Comparison of ENCODE assay signal across 1 cellular context in the genomic region with DNA sequence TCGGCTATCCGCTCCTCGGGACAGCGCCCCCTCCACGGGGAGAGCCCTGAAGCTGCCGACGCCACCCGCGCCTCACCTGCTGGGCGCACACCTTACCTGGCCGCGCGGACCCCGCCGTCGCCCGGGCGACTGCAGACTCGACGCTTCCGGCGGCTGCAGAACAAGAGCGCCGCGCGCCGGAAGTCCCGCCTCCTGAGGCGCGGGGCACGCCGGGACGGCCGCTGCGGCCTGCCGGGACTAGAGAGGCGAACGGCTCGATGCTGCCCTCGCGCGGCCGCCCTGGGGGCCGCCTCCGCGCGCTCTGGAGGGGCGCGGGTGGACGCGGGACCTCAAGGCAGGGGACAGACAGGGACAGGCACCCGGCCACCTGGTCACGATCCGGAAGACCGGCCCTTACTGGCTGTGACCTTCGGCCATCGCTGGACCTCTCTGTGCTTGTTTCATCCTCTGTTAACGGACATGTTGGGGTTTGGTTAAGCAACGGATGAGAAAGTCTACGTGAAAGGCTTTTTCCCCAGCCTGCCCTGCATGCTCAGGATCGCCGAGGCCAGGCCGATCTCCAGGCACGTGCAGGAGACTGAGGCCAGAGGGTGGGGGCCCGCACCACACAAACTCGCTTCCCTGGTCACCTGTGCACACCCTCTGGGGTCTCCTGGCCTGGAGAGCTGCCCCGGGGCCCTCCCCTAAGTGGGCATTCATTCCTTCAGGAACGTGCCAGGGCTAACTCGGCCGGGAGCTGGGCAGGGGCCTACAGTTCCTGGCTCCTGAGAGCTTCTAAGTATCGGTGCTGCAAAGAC.
TF ChIP-seq lines count a peak whose summit lies in the region.

A gene with protein sequence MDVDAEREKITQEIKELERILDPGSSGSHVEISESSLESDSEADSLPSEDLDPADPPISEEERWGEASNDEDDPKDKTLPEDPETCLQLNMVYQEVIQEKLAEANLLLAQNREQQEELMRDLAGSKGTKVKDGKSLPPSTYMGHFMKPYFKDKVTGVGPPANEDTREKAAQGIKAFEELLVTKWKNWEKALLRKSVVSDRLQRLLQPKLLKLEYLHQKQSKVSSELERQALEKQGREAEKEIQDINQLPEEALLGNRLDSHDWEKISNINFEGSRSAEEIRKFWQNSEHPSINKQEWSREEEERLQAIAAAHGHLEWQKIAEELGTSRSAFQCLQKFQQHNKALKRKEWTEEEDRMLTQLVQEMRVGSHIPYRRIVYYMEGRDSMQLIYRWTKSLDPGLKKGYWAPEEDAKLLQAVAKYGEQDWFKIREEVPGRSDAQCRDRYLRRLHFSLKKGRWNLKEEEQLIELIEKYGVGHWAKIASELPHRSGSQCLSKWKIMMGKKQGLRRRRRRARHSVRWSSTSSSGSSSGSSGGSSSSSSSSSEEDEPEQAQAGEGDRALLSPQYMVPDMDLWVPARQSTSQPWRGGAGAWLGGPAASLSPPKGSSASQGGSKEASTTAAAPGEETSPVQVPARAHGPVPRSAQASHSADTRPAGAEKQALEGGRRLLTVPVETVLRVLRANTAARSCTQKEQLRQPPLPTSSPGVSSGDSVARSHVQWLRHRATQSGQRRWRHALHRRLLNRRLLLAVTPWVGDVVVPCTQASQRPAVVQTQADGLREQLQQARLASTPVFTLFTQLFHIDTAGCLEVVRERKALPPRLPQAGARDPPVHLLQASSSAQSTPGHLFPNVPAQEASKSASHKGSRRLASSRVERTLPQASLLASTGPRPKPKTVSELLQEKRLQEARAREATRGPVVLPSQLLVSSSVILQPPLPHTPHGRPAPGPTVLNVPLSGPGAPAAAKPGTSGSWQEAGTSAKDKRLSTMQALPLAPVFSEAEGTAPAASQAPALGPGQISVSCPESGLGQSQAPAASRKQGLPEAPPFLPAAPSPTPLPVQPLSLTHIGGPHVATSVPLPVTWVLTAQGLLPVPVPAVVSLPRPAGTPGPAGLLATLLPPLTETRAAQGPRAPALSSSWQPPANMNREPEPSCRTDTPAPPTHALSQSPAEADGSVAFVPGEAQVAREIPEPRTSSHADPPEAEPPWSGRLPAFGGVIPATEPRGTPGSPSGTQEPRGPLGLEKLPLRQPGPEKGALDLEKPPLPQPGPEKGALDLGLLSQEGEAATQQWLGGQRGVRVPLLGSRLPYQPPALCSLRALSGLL (N-terminal part only) (minus strand): TSS at position 133 of the 797 bp plus-strand sequence. CDS start 1,742 bp downstream, outside the sequence.

TF ChIP-seq in GM23338, 12 proteins besides CTCF, POLR2A, EP300 and RAD21 (continued from another document):
- TF ChIP-seq, protein P1, sequence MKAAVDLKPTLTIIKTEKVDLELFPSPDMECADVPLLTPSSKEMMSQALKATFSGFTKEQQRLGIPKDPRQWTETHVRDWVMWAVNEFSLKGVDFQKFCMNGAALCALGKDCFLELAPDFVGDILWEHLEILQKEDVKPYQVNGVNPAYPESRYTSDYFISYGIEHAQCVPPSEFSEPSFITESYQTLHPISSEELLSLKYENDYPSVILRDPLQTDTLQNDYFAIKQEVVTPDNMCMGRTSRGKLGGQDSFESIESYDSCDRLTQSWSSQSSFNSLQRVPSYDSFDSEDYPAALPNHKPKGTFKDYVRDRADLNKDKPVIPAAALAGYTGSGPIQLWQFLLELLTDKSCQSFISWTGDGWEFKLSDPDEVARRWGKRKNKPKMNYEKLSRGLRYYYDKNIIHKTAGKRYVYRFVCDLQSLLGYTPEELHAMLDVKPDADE (IDR thresholded peaks at IDR 0.05), result peak; percentile 46; the same call in 1 of the 2 replicates
- peak; percentile 56 for TF ChIP-seq CREB1 (CRISPR knock-in tag; IDR thresholded peaks at IDR 0.05; ENCODE audit: low read depth)
